ENCODE assay signal across 1 cellular context in the genomic region with DNA sequence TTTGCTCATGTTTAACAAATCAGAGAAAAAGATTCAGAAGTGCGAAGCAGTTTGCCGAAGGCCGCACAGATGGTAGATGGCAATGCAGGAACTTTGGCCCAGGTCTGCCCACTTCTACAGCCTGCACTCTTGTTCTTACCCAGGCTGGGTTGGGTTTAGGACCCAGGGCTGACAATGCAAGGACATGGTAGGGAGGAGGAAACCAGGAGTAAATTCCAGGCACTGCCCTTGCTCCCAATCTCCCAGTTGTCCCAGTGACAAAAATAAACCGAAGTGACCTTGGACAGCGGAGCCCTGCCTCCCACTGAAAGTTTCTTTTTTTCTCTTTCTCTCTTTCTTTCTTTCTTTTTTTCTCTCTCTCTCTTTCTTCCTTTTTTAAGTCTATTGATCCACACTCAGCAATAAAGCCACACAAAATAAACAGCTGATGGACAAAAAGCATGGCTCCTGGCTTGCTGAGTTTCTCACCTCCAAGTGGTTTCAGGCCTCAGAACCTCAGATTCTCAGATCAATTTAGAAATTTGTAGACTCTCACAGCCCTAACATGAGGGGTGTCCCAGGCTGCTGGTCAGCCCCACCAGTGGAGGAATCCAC.
A peak's percentile ranks its signal among the peaks of the same experiment; 100 is the strongest.
TF ChIP-seq lines count a peak whose summit lies in the region.

No MANE protein-coding gene starts in this region.

TF ChIP-seq in HepG2, 621 proteins besides CTCF, POLR2A, EP300 and RAD21 (continued from another document and continues in another):
- TF ChIP-seq, protein P1, sequence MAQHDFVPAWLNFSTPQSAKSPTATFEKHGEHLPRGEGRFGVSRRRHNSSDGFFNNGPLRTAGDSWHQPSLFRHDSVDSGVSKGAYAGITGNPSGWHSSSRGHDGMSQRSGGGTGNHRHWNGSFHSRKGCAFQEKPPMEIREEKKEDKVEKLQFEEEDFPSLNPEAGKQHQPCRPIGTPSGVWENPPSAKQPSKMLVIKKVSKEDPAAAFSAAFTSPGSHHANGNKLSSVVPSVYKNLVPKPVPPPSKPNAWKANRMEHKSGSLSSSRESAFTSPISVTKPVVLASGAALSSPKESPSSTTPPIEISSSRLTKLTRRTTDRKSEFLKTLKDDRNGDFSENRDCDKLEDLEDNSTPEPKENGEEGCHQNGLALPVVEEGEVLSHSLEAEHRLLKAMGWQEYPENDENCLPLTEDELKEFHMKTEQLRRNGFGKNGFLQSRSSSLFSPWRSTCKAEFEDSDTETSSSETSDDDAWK (CRISPR knock-in tag; IDR thresholded peaks at IDR 0.05), result no peak
- TF ChIP-seq ZNF558 (CRISPR knock-in tag; IDR thresholded peaks at IDR 0.05; ENCODE audit: borderline replicate concordance) (no peak), MTF1 (CRISPR knock-in tag; IDR thresholded peaks at IDR 0.05) (no peak), HNRNPL (IDR thresholded peaks at IDR 0.05; ENCODE audit: low read depth, low read length) (peak; percentile 61; the same call in 1 of the 2 replicates), ZNF678 (CRISPR knock-in tag; IDR thresholded peaks at IDR 0.05) (no peak), NFRKB (IDR thresholded peaks at IDR 0.05) (no peak), BRCA1 (CRISPR knock-in tag; IDR thresholded peaks at IDR 0.05) (no peak), JUNB (CRISPR knock-in tag; IDR thresholded peaks at IDR 0.05; ENCODE audit: borderline replicate concordance) (no peak), SMYD3 (CRISPR knock-in tag; IDR thresholded peaks at IDR 0.05) (no peak), GATAD2A (CRISPR knock-in tag; IDR thresholded peaks at IDR 0.05) (peak; percentile 85), ZNF768 (CRISPR knock-in tag; IDR thresholded peaks at IDR 0.05) (no peak), PHF21A (CRISPR knock-in tag; IDR thresholded peaks at IDR 0.05) (peak; percentile 84), MZF1 (CRISPR knock-in tag; IDR thresholded peaks at IDR 0.05; ENCODE audit: borderline replicate concordance) (no peak), ZNF234 (CRISPR knock-in tag; conservative IDR thresholded peaks at IDR 0.05) (no peak), SALL2 (CRISPR knock-in tag; IDR thresholded peaks at IDR 0.05) (no peak), GABPB1 (CRISPR knock-in tag; IDR thresholded peaks at IDR 0.05) (no peak), CCAR2 (optimal IDR thresholded peaks at IDR 0.05; ENCODE audit: low read depth, low read length) (no peak), TGIF2 (CRISPR knock-in tag; IDR thresholded peaks at IDR 0.05) (0 out of 2 replicates have a peak, but pooled peaks have one; percentile 38), ZNF577 (CRISPR knock-in tag; IDR thresholded peaks at IDR 0.05; ENCODE audit: borderline replicate concordance, low read depth) (no peak), ATF1 (CRISPR knock-in tag; IDR thresholded peaks at IDR 0.05) (0 out of 2 replicates have a peak, but pooled peaks have one; percentile 56)
- TF ChIP-seq, protein P2, sequence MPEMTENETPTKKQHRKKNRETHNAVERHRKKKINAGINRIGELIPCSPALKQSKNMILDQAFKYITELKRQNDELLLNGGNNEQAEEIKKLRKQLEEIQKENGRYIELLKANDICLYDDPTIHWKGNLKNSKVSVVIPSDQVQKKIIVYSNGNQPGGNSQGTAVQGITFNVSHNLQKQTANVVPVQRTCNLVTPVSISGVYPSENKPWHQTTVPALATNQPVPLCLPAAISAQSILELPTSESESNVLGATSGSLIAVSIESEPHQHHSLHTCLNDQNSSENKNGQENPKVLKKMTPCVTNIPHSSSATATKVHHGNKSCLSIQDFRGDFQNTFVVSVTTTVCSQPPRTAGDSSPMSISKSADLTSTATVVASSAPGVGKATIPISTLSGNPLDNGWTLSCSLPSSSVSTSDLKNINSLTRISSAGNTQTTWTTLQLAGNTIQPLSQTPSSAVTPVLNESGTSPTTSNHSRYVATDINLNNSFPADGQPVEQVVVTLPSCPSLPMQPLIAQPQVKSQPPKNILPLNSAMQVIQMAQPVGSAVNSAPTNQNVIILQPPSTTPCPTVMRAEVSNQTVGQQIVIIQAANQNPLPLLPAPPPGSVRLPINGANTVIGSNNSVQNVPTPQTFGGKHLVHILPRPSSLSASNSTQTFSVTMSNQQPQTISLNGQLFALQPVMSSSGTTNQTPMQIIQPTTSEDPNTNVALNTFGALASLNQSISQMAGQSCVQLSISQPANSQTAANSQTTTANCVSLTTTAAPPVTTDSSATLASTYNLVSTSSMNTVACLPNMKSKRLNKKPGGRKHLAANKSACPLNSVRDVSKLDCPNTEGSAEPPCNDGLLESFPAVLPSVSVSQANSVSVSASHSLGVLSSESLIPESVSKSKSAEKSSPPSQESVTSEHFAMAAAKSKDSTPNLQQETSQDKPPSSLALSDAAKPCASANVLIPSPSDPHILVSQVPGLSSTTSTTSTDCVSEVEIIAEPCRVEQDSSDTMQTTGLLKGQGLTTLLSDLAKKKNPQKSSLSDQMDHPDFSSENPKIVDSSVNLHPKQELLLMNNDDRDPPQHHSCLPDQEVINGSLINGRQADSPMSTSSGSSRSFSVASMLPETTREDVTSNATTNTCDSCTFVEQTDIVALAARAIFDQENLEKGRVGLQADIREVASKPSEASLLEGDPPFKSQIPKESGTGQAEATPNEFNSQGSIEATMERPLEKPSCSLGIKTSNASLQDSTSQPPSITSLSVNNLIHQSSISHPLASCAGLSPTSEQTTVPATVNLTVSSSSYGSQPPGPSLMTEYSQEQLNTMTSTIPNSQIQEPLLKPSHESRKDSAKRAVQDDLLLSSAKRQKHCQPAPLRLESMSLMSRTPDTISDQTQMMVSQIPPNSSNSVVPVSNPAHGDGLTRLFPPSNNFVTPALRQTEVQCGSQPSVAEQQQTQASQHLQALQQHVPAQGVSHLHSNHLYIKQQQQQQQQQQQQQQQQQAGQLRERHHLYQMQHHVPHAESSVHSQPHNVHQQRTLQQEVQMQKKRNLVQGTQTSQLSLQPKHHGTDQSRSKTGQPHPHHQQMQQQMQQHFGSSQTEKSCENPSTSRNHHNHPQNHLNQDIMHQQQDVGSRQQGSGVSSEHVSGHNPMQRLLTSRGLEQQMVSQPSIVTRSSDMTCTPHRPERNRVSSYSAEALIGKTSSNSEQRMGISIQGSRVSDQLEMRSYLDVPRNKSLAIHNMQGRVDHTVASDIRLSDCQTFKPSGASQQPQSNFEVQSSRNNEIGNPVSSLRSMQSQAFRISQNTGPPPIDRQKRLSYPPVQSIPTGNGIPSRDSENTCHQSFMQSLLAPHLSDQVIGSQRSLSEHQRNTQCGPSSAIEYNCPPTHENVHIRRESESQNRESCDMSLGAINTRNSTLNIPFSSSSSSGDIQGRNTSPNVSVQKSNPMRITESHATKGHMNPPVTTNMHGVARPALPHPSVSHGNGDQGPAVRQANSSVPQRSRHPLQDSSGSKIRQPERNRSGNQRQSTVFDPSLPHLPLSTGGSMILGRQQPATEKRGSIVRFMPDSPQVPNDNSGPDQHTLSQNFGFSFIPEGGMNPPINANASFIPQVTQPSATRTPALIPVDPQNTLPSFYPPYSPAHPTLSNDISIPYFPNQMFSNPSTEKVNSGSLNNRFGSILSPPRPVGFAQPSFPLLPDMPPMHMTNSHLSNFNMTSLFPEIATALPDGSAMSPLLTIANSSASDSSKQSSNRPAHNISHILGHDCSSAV (CRISPR knock-in tag; IDR thresholded peaks at IDR 0.05; ENCODE audit: borderline replicate concordance), result no peak
- TF ChIP-seq, protein P3, sequence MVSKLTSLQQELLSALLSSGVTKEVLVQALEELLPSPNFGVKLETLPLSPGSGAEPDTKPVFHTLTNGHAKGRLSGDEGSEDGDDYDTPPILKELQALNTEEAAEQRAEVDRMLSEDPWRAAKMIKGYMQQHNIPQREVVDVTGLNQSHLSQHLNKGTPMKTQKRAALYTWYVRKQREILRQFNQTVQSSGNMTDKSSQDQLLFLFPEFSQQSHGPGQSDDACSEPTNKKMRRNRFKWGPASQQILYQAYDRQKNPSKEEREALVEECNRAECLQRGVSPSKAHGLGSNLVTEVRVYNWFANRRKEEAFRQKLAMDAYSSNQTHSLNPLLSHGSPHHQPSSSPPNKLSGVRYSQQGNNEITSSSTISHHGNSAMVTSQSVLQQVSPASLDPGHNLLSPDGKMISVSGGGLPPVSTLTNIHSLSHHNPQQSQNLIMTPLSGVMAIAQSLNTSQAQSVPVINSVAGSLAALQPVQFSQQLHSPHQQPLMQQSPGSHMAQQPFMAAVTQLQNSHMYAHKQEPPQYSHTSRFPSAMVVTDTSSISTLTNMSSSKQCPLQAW (CRISPR knock-in tag; IDR thresholded peaks at IDR 0.05), result peak; percentile 68
- TF ChIP-seq, protein P4, sequence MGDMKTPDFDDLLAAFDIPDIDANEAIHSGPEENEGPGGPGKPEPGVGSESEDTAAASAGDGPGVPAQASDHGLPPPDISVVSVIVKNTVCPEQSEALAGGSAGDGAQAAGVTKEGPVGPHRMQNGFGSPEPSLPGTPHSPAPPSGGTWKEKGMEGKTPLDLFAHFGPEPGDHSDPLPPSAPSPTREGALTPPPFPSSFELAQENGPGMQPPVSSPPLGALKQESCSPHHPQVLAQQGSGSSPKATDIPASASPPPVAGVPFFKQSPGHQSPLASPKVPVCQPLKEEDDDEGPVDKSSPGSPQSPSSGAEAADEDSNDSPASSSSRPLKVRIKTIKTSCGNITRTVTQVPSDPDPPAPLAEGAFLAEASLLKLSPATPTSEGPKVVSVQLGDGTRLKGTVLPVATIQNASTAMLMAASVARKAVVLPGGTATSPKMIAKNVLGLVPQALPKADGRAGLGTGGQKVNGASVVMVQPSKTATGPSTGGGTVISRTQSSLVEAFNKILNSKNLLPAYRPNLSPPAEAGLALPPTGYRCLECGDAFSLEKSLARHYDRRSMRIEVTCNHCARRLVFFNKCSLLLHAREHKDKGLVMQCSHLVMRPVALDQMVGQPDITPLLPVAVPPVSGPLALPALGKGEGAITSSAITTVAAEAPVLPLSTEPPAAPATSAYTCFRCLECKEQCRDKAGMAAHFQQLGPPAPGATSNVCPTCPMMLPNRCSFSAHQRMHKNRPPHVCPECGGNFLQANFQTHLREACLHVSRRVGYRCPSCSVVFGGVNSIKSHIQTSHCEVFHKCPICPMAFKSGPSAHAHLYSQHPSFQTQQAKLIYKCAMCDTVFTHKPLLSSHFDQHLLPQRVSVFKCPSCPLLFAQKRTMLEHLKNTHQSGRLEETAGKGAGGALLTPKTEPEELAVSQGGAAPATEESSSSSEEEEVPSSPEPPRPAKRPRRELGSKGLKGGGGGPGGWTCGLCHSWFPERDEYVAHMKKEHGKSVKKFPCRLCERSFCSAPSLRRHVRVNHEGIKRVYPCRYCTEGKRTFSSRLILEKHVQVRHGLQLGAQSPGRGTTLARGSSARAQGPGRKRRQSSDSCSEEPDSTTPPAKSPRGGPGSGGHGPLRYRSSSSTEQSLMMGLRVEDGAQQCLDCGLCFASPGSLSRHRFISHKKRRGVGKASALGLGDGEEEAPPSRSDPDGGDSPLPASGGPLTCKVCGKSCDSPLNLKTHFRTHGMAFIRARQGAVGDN (CRISPR knock-in tag; IDR thresholded peaks at IDR 0.05), result no peak
- TF ChIP-seq, protein P5, sequence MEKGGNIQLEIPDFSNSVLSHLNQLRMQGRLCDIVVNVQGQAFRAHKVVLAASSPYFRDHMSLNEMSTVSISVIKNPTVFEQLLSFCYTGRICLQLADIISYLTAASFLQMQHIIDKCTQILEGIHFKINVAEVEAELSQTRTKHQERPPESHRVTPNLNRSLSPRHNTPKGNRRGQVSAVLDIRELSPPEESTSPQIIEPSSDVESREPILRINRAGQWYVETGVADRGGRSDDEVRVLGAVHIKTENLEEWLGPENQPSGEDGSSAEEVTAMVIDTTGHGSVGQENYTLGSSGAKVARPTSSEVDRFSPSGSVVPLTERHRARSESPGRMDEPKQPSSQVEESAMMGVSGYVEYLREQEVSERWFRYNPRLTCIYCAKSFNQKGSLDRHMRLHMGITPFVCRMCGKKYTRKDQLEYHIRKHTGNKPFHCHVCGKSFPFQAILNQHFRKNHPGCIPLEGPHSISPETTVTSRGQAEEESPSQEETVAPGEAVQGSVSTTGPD (CRISPR knock-in tag; IDR thresholded peaks at IDR 0.05), result no peak
- TF ChIP-seq, protein P6, sequence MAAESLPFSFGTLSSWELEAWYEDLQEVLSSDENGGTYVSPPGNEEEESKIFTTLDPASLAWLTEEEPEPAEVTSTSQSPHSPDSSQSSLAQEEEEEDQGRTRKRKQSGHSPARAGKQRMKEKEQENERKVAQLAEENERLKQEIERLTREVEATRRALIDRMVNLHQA (CRISPR knock-in tag; IDR thresholded peaks at IDR 0.05), result no peak
- TF ChIP-seq, protein P7, sequence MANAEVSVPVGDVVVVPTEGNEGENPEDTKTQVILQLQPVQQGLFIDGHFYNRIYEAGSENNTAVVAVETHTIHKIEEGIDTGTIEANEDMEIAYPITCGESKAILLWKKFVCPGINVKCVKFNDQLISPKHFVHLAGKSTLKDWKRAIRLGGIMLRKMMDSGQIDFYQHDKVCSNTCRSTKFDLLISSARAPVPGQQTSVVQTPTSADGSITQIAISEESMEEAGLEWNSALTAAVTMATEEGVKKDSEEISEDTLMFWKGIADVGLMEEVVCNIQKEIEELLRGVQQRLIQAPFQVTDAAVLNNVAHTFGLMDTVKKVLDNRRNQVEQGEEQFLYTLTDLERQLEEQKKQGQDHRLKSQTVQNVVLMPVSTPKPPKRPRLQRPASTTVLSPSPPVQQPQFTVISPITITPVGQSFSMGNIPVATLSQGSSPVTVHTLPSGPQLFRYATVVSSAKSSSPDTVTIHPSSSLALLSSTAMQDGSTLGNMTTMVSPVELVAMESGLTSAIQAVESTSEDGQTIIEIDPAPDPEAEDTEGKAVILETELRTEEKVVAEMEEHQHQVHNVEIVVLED (CRISPR knock-in tag; IDR thresholded peaks at IDR 0.05; ENCODE audit: borderline replicate concordance), result no peak
- TF ChIP-seq, protein P8, sequence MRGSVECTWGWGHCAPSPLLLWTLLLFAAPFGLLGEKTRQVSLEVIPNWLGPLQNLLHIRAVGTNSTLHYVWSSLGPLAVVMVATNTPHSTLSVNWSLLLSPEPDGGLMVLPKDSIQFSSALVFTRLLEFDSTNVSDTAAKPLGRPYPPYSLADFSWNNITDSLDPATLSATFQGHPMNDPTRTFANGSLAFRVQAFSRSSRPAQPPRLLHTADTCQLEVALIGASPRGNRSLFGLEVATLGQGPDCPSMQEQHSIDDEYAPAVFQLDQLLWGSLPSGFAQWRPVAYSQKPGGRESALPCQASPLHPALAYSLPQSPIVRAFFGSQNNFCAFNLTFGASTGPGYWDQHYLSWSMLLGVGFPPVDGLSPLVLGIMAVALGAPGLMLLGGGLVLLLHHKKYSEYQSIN (CRISPR knock-in tag; IDR thresholded peaks at IDR 0.05; ENCODE audit: borderline replicate concordance), result no peak
- TF ChIP-seq, protein P9, sequence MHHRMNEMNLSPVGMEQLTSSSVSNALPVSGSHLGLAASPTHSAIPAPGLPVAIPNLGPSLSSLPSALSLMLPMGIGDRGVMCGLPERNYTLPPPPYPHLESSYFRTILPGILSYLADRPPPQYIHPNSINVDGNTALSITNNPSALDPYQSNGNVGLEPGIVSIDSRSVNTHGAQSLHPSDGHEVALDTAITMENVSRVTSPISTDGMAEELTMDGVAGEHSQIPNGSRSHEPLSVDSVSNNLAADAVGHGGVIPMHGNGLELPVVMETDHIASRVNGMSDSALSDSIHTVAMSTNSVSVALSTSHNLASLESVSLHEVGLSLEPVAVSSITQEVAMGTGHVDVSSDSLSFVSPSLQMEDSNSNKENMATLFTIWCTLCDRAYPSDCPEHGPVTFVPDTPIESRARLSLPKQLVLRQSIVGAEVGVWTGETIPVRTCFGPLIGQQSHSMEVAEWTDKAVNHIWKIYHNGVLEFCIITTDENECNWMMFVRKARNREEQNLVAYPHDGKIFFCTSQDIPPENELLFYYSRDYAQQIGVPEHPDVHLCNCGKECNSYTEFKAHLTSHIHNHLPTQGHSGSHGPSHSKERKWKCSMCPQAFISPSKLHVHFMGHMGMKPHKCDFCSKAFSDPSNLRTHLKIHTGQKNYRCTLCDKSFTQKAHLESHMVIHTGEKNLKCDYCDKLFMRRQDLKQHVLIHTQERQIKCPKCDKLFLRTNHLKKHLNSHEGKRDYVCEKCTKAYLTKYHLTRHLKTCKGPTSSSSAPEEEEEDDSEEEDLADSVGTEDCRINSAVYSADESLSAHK (CRISPR knock-in tag; IDR thresholded peaks at IDR 0.05; ENCODE audit: borderline replicate concordance), result no peak
